Comparison of ENCODE assay signal across 13 cellular contexts in genomic region chrX:51955200-51955599, GRCh38.
DNase-seq lines count a peak whose midpoint lies in the region; ATAC-seq lines count a peak whose summit lies in the region.
"Had no signal": no experiment of that assay in that cellular context is flagged by ENCODE, and none has a peak within 500 bp of the region (broad histone marks: within the 10 kb centered on the region; RNA-seq: fewer than 3 reads in every experiment).

No MANE protein-coding gene starts in this region.

- intact Hi-C loops in aorta (cut with DNase I) = no loop called here

- no peaks in the 10 kb centered on the region for H3K9me3 ChIP-seq in aorta (ENCODE audit: control insufficient read depth, low read length)
- H3K9me3 ChIP-seq: upper lobe of left lung had no signal

- peak; percentile 99 for ATAC-seq in GM18868 (IDR thresholded peaks at IDR 0.05; ENCODE audit: unreplicated experiment)
- peak; percentile 97 for ATAC-seq in GM21526 (IDR thresholded peaks at IDR 0.05; ENCODE audit: low FRiP score, unreplicated experiment)
- ATAC-seq in HG03196 (IDR thresholded peaks at IDR 0.05; ENCODE audit: unreplicated experiment) = peak; percentile 97
- no peak for ATAC-seq in aorta (ENCODE audit: low FRiP score)
- ATAC-seq: WTC11 had no signal

- H3K4me1 ChIP-seq in aorta (ENCODE audit: control insufficient read depth in 1 of 2, insufficient read depth in 2 of 2, low read length in 2 of 2) = no peaks in the 10 kb centered on the region
- H3K4me1 ChIP-seq: upper lobe of left lung had no signal

- peak; percentile 1 for DNase-seq in SW480 (ENCODE audit: low spot score)
- no peak for DNase-seq in aorta
- DNase-seq in stimulated activated naive CD4-positive, alpha-beta T cell treated with Interleukin-2 at 50 U/mL for 16 hours (lab: John Stamatoyannopoulos, UW) = no peak
- DNase-seq in AG20443 (ENCODE audit: low spot score) = no peak
- no peak for DNase-seq in GOT3 (lab: John Stamatoyannopoulos, UW)
- DNase-seq: brain microvascular endothelial cell; DMS79 treated with DMSO at 0.1 percent for 48 hours; stimulated activated CD4-positive, alpha-beta T cell treated with anti-CD3 and anti-CD28 coated beads, Interleukin-4, amount 100 ng/mL, for 4 hours; upper lobe of left lung had no signal

- 35 to 47% methylated on average over 4 of the region's 4 CpGs for WGBS in aorta, 2 donors

- H3K27me3 ChIP-seq in aorta (ENCODE audit: control insufficient read depth in 1 of 2, insufficient read depth in 2 of 2, low read length in 1 of 2) = no peaks in the 10 kb centered on the region
- H3K27me3 ChIP-seq: brain microvascular endothelial cell, upper lobe of left lung had no signal

- no peaks in the 10 kb centered on the region for H3K36me3 ChIP-seq in aorta (ENCODE audit: control insufficient read depth in 1 of 2, insufficient read depth in 2 of 2, low read length in 1 of 2)
- H3K36me3 ChIP-seq: brain microvascular endothelial cell, upper lobe of left lung had no signal

- H3K27ac ChIP-seq in aorta (ENCODE audit: low read depth in 1 of 2, low read length in 2 of 2) = no peak overlapping the region
- H3K27ac ChIP-seq: brain microvascular endothelial cell, upper lobe of left lung had no signal

- no peak overlapping the region for H3K4me3 ChIP-seq in aorta (ENCODE audit: low read length in 2 of 2)
- H3K4me3 ChIP-seq: upper lobe of left lung had no signal
